In genomic region chr7:2022737-2023250, GRCh38 we compare ENCODE assay signal across 30 cellular contexts.
"Had no signal": no experiment of that assay in that cellular context is flagged by ENCODE, and none has a peak within 500 bp of the region (broad histone marks: within the 10 kb centered on the region; RNA-seq: fewer than 3 reads in every experiment).

No MANE protein-coding gene starts in this region.

- FAIRE-seq: RCC 7860, TTC549 had no signal

- ATAC-seq: activated CD8-positive, alpha-beta memory T cell treated with anti-CD3 and anti-CD28 coated beads, Interleukin-2, amount 10 ng/mL, durations not matched to agents 7 days and 5 days; activated naive CD8-positive, alpha-beta T cell treated with anti-CD3 and anti-CD28 coated beads, Interleukin-2, amount 50 U/mL, for 24 hours had no signal

- H3K4me3 ChIP-seq: PC-9 had no signal

- H2AFZ ChIP-seq: PC-9 had no signal

- H3K9ac ChIP-seq: KMS-11 had no signal

- DNase-seq: activated CD4-positive, alpha-beta memory T cell treated with anti-CD3 and anti-CD28 coated beads, Interleukin-2, amount 10 ng/mL, durations not matched to agents 7 days and 5 days; activated CD4-positive, alpha-beta T cell treated with anti-CD3 and anti-CD28 coated beads for 1 hour; activated CD4-positive, alpha-beta T cell treated with anti-CD3 and anti-CD28 coated beads for 48 hours; activated CD4-positive, CD25-positive, alpha-beta regulatory T cell; activated CD8-positive, alpha-beta memory T cell treated with anti-CD3 and anti-CD28 coated beads for 24 hours; activated CD8-positive, alpha-beta memory T cell treated with anti-CD3 and anti-CD28 coated beads, Interleukin-2, amount 10 ng/mL, durations not matched to agents 7 days and 5 days; activated CD8-positive, alpha-beta memory T cell treated with anti-CD3 and anti-CD28 coated beads, Interleukin-2, amount 50 U/mL, for 48 hours; activated effector memory CD4-positive, alpha-beta T cell treated with Interleukin-2 at 50 U/mL for 16 hours; activated naive CD4-positive, alpha-beta T cell treated with anti-CD3 and anti-CD28 coated beads, Interleukin-2, amount 10 ng/mL, durations not matched to agents 7 days and 5 days; activated naive CD8-positive, alpha-beta T cell treated with anti-CD3 and anti-CD28 coated beads, Interleukin-2, amount 50 U/mL, for 24 hours; activated T-cell treated with anti-CD3 and anti-CD28 coated beads, Interleukin-2, amount 50 U/mL, for 48 hours; anterior cingulate cortex; central memory CD4-positive, alpha-beta T cell; MM.1S; MV-4-11; NCI-H1092; NCI-H1436 treated with DMSO at 0.1 percent for 48 hours; NCI-H1694 treated with DMSO at 0.1 percent for 48 hours; NCI-H2029; NCI-H345; NCI-H524 treated with DMSO at 0.1 percent for 48 hours; PC-9; Right ventricle myocardium superior; SW 1271; T-helper 1 cell; T1000; WERI-Rb-1 had no signal

- H3K4me2 ChIP-seq: KMS-11, PC-9 had no signal

- H3K36me3 ChIP-seq: WERI-Rb-1 had no signal

- H3K27ac ChIP-seq: KMS-11, PC-9, WERI-Rb-1 had no signal
